In the genomic region with DNA sequence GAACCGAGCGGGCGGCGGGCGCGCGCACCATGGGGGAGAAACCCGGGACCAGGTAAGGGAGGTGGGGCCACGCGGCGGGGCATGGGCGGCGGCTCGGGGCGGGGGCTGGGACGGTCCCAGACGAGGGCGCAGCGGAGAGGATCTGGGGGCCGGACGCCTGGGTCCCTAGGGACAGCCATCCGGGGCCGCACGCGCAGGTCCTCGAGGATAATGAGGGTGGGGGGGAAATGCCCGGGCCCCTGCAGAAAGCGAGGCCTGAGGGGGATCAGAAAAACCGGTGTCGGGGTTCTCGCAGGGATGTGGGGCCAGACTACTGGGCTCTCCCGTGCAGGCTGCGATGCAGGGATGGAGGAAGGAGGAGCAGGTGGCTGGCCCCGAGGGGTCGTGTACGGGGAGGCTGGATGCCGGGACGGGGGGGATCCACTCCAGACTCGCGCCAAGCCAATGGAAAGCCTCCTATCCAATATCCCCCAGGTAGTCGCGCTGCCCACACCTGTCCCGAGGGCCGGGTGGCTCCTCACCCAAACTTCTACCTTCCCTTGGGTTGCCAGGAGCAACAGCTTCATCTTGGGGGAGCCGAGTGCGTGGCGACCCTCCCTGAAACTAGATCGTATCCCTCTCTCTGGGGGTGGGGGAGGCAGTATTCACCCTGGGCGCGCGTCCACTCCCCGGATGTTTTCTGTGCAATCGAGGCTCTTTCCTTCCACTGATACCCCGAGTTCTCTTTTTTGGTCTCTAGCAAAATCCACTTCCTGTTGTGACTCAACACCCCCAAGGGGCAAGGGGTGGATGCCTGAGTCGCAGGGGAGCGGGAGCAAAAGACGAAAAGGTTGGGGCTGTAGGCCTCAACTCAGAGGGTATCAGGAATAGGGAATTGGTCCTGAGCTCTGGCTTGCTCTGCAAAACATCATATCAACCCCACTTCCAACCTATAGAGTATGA, we compare ENCODE assay signal across 1 cellular context.
TF ChIP-seq lines count a peak whose summit lies in the region.

No MANE protein-coding gene starts in this region.

TF ChIP-seq in HepG2, 621 proteins besides CTCF, POLR2A, EP300 and RAD21 (continued from another document):
- no peak for TF ChIP-seq ZNF646 (CRISPR knock-in tag; IDR thresholded peaks at IDR 0.05)
- TF ChIP-seq BATF2 (CRISPR knock-in tag; IDR thresholded peaks at IDR 0.05), result 0 out of 2 replicates have a peak, but pooled peaks have one; percentile 6
